In the genomic region with DNA sequence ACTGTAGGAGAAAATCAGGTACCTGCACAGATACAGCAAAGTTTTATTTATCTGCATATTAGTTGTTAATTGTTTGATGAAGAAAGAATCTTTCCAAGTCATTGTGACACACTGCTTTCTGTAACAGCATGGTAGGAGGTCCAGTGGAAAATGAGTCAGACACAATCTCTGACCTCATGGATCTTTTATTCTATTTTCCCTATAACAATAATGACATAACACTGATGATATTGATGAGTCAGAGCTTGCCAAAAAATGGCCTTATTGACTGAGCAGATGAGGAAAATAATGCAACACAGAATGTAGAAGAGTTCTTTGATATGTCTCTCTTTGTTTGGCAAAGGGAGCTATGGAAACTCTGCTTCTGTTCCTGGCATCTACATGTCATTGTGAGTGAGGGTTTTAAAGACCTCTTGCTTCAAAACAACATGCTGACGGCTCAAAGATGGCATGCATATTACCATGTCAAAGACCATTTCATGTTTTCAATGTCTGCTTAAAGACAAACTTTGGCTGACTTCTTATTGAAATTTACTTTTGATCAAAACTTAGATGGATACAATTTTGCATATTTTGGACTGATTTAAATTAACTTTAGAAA, we compare ENCODE assay signal across 26 cellular contexts.
DNase-seq lines count a peak whose midpoint lies in the region; ATAC-seq and TF ChIP-seq lines count a peak whose summit lies in the region.
"Had no signal": no experiment of that assay in that cellular context is flagged by ENCODE, and none has a peak within 500 bp of the region (broad histone marks: within the 10 kb centered on the region; RNA-seq: fewer than 3 reads in every experiment).

No MANE protein-coding gene starts in this region.

- intact Hi-C loops in MCF 10A (cut with micrococcal nuclease), result no loop called here
- intact Hi-C loops in breast epithelium (cut with DNase I; ENCODE audit: low total_unique reads), result no loop called here
- intact Hi-C loops in cardiac septum (cut with DNase I), result no loop called here

- peaks cover 6% of the 10 kb centered on the region for H3K4me1 Mint-ChIP-seq in MCF 10A (ENCODE audit: insufficient read depth, unreplicated experiment)
- peaks cover 22 to 37% of the 10 kb centered on the region in 2 donors for H3K4me1 Mint-ChIP-seq in stimulated activated naive B cell treated with anti-CD40 and anti-IgM and Interleukin-4, amounts not matched to agents 10 μg/mL and 1 μg/mL and 100 μg/mL, for 72 hours
- H3K4me1 Mint-ChIP-seq: stimulated activated naive CD8-positive, alpha-beta T cell treated with anti-CD3 and anti-CD28 coated beads, Interleukin-15, amount 100 ng/mL, for 72 hours had no signal

- peak; percentile 38 for DNase-seq in MCF 10A (ENCODE audit: unreplicated experiment)
- DNase-seq in breast epithelium (ENCODE audit: low spot score in 2 of 2), result no peak
- peak in 1 of 2 experiments; percentile 69 for DNase-seq in SJSA1 (ENCODE audit: low read depth in 1 of 2, low spot score in 2 of 2)
- DNase-seq in fibroblast of pulmonary artery (ENCODE audit: low read depth), result peak; percentile 37
- no peak for DNase-seq in stimulated activated naive B cell treated with anti-CD40 and anti-IgM and Interleukin-4, amounts not matched to agents 10 μg/mL and 1 μg/mL and 100 μg/mL, for 72 hours
- no peak for DNase-seq in activated CD4-positive, CD25-positive, alpha-beta regulatory T cell (lab: John Stamatoyannopoulos, UW)
- DNase-seq in cardiac septum (ENCODE audit: low spot score), result no peak
- DNase-seq in NCI-H2196 (lab: John Stamatoyannopoulos, UW; ENCODE audit: unreplicated experiment), result no peak
- DNase-seq: activated CD4-positive, alpha-beta T cell treated with anti-CD3 and anti-CD28 coated beads for 4 hours; activated CD8-positive, alpha-beta memory T cell treated with anti-CD3 and anti-CD28 coated beads, Interleukin-2, amount 50 U/mL, for 48 hours; activated gamma-delta T cell; cerebellar nuclear complex; DMS 273 treated with DMSO at 0.1 percent for 48 hours; effector CD8-positive, alpha-beta T cell; gastrocnemius medialis; KG1; mucosa of descending colon; NCI-H1092; NCI-H2171 treated with DMSO at 0.1 percent for 48 hours; NCI-H82; occipital lobe; stimulated activated naive CD8-positive, alpha-beta T cell treated with anti-CD3 and anti-CD28 coated beads, Interleukin-15, amount 100 ng/mL, for 72 hours had no signal

- H3K27me3 Mint-ChIP-seq in MCF 10A (ENCODE audit: insufficient read depth, unreplicated experiment), result no peaks in the 10 kb centered on the region
- H3K27me3 Mint-ChIP-seq in stimulated activated naive B cell treated with anti-CD40 and anti-IgM and Interleukin-4, amounts not matched to agents 10 μg/mL and 1 μg/mL and 100 μg/mL, for 72 hours, result peaks cover under 1 to 4% of the 10 kb centered on the region in 2 donors
- H3K27me3 Mint-ChIP-seq: stimulated activated naive CD8-positive, alpha-beta T cell treated with anti-CD3 and anti-CD28 coated beads, Interleukin-15, amount 100 ng/mL, for 72 hours; type B pancreatic cell had no signal

- H3K36me3 ChIP-seq in breast epithelium (no peaks in the 10 kb centered on the region), SJSA1 (no peaks in the 10 kb centered on the region)
- H3K36me3 ChIP-seq: gastrocnemius medialis had no signal

- no peaks in the 10 kb centered on the region for H3K36me3 Mint-ChIP-seq in MCF 10A (ENCODE audit: insufficient read depth, unreplicated experiment)
- no peaks in the 10 kb centered on the region for H3K36me3 Mint-ChIP-seq in stimulated activated naive B cell treated with anti-CD40 and anti-IgM and Interleukin-4, amounts not matched to agents 10 μg/mL and 1 μg/mL and 100 μg/mL, for 72 hours
- H3K36me3 Mint-ChIP-seq: type B pancreatic cell had no signal

- TF ChIP-seq CTCF in MCF 10A (IDR thresholded peaks at IDR 0.05; ENCODE audit: unreplicated experiment) (no peak), breast epithelium (IDR thresholded peaks at IDR 0.05) (no peak), fibroblast of pulmonary artery (IDR thresholded peaks at IDR 0.05; ENCODE audit: low read length, missing control alignments) (no peak)

- BruUV-seq in MCF 10A (replicated peaks; lab: Mats Ljungman, UMichigan), result no TSS peak

- H3K27me3 ChIP-seq in breast epithelium (no peaks in the 10 kb centered on the region), SJSA1 (replicated peaks) (no peaks in the 10 kb centered on the region)
- H3K27me3 ChIP-seq: gastrocnemius medialis had no signal

- ATAC-seq in stimulated activated naive B cell treated with anti-CD40 and anti-IgM and Interleukin-4, amounts not matched to agents 10 μg/mL and 1 μg/mL and 100 μg/mL, for 72 hours (replicated peaks), result peak; percentile 21 to 43
- ATAC-seq: gastrocnemius medialis; left lobe of liver; mucosa of descending colon; sciatic nerve; stimulated activated naive CD8-positive, alpha-beta T cell treated with anti-CD3 and anti-CD28 coated beads, Interleukin-15, amount 100 ng/mL, for 72 hours had no signal

- no peak overlapping the region for H3K27ac Mint-ChIP-seq in MCF 10A (ENCODE audit: low read depth, unreplicated experiment)
- no peak overlapping the region for H3K27ac Mint-ChIP-seq in stimulated activated naive B cell treated with anti-CD40 and anti-IgM and Interleukin-4, amounts not matched to agents 10 μg/mL and 1 μg/mL and 100 μg/mL, for 72 hours
- H3K27ac Mint-ChIP-seq: stimulated activated naive CD8-positive, alpha-beta T cell treated with anti-CD3 and anti-CD28 coated beads, Interleukin-15, amount 100 ng/mL, for 72 hours; type B pancreatic cell had no signal

- POLR2A ChIA-PET in MCF 10A (lab: Yijun Ruan, JAX), result no interaction called here

- H3K4me3 Mint-ChIP-seq in MCF 10A (ENCODE audit: unreplicated experiment), result no peak overlapping the region
- no peak overlapping the region for H3K4me3 Mint-ChIP-seq in stimulated activated naive B cell treated with anti-CD40 and anti-IgM and Interleukin-4, amounts not matched to agents 10 μg/mL and 1 μg/mL and 100 μg/mL, for 72 hours
- H3K4me3 Mint-ChIP-seq: stimulated activated naive CD8-positive, alpha-beta T cell treated with anti-CD3 and anti-CD28 coated beads, Interleukin-15, amount 100 ng/mL, for 72 hours; type B pancreatic cell had no signal

- H3K9me3 ChIP-seq in breast epithelium (no peaks in the 10 kb centered on the region), SJSA1 (replicated peaks) (no peaks in the 10 kb centered on the region)
- H3K9me3 ChIP-seq: gastrocnemius medialis, mucosa of descending colon had no signal

- H3K9me3 Mint-ChIP-seq in MCF 10A (ENCODE audit: unreplicated experiment), result no peaks in the 10 kb centered on the region
- H3K9me3 Mint-ChIP-seq in stimulated activated naive B cell treated with anti-CD40 and anti-IgM and Interleukin-4, amounts not matched to agents 10 μg/mL and 1 μg/mL and 100 μg/mL, for 72 hours, result no peaks in the 10 kb centered on the region
- H3K9me3 Mint-ChIP-seq: type B pancreatic cell had no signal

- no peak for TF ChIP-seq POLR2A in breast epithelium (IDR thresholded peaks at IDR 0.05)

- CTCF ChIA-PET in MCF 10A (lab: Yijun Ruan, JAX), result no interaction called here

- H3K27ac ChIP-seq in breast epithelium (no peak overlapping the region), SJSA1 (peak overlapping the region; percentile 22; the same call in 1 of the 2 replicates)
- H3K27ac ChIP-seq: C4-2B had no signal

- H3K4me3 ChIP-seq in breast epithelium, result no peak overlapping the region
- no peak overlapping the region for H3K4me3 ChIP-seq in SJSA1
- H3K4me3 ChIP-seq in fibroblast of pulmonary artery (replicated peaks; ENCODE audit: low read depth, low read length), result no peak overlapping the region
- H3K4me3 ChIP-seq: gastrocnemius medialis, mucosa of descending colon had no signal

- H3K4me1 ChIP-seq in breast epithelium, result no peaks in the 10 kb centered on the region
- peaks cover 21% of the 10 kb centered on the region for H3K4me1 ChIP-seq in SJSA1 (replicated peaks)

Comparison
In these comparisons a context has a peak if more than half of its experiments do, and no peak if none do; other contexts are left out.
1. DNase-seq: peak in MCF 10A (single experiment) and fibroblast of pulmonary artery (single experiment); none in breast epithelium (0 of 2), stimulated activated naive B cell treated with anti-CD40 and anti-IgM and Interleukin-4, amounts not matched to agents 10 μg/mL and 1 μg/mL and 100 μg/mL, for 72 hours (single experiment), activated CD4-positive, CD25-positive, alpha-beta regulatory T cell (0 of 4), cardiac septum (single experiment) and NCI-H2196 (single experiment).